33 cellular contexts compared by ENCODE assay signal in the genomic region with DNA sequence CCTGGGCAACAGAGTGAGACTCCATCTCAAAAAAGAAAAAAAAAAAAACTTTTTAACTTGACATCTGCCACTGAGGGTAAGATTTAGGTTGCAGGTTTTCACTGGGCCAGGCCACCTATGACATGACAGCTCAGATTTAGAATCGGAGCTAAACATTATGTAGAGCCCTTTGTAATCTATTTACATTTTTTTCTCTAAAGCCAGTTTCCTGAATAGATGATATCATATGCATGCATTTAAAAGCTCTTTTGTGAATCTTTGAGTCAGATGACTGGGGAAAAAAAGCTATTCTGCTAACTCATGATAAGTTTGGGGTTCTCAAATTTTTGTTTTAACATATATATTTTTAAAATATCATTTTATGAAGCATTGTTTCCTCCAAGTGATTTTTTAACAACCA. TPM values are rescaled to one million over a fixed set of nuclear protein-coding genes. Genes with fewer than 3 reads are reported as not detected.
"Had no signal": no experiment of that assay in that cellular context is flagged by ENCODE, and none has a peak within 500 bp of the region (broad histone marks: within the 10 kb centered on the region; RNA-seq: fewer than 3 reads in every experiment).

No MANE protein-coding gene starts in this region.

- H3K27me3 ChIP-seq: cardiac muscle cell, MG63, SJCRH30 had no signal

- DNase-seq: activated B cell treated with CpG ODN at 0.5 μM for 24 hours; activated CD4-positive, alpha-beta memory T cell treated with anti-CD3 and anti-CD28 coated beads for 36 hours; activated CD4-positive, alpha-beta T cell treated with anti-CD3 and anti-CD28 coated beads for 4 hours; activated CD4-positive, alpha-beta T cell treated with anti-CD3 and anti-CD28 coated beads, Interleukin-2, amount 50 U/mL, for 1 hour; activated CD4-positive, CD25-positive, alpha-beta regulatory T cell treated with anti-CD3 and anti-CD28 coated beads, Interleukin-2, amount 50 U/mL, for 72 hours; activated CD8-positive, alpha-beta memory T cell treated with anti-CD3 and anti-CD28 coated beads, Interleukin-2, amount 50 U/mL, for 4 hours; activated naive CD4-positive, alpha-beta T cell treated with anti-CD3 and anti-CD28 coated beads, Interleukin-2, amount 10 ng/mL, durations not matched to agents 7 days and 5 days; activated naive CD8-positive, alpha-beta T cell treated with anti-CD3 and anti-CD28 coated beads, Interleukin-2, amount 50 U/mL, for 24 hours; activated T-cell treated with anti-CD3 and anti-CD28 coated beads for 4 hours; activated T-cell treated with anti-CD3 and anti-CD28 coated beads, Interleukin-2, amount 50 U/mL, for 4 hours; amniotic stem cell; aorta; brain microvascular endothelial cell; Kasumi-1; MG63; NCI-H1048; NCI-H1105 treated with DMSO at 0.1 percent for 48 hours; NCI-H1436; NCI-H1694; NCI-H1930; NCI-H345; NCI-H524 treated with DMSO at 0.1 percent for 48 hours; SHP77; SJCRH30; SW 1271; T-helper 1 cell; T-helper 2 cell; T-helper 9 cell had no signal

- H3K36me3 ChIP-seq: brain microvascular endothelial cell, MG63, SJCRH30 had no signal

- H3K27ac ChIP-seq: brain microvascular endothelial cell, cardiac muscle cell, SJCRH30, VCaP had no signal

- H3K9me3 ChIP-seq: MG63, SJCRH30 had no signal

- H3K4me3 ChIP-seq: cardiac muscle cell, MG63, SJCRH30 had no signal

RNA-seq across cellular contexts. Expression of a gene that starts 21.4 kb away (rescaled TPM):
- total RNA-seq: activated B cell treated with CpG ODN at 0.5 μM for 24 hours; activated CD4-positive, alpha-beta memory T cell treated with anti-CD3 and anti-CD28 coated beads for 36 hours; activated T-cell treated with anti-CD3 and anti-CD28 coated beads, Interleukin-2, amount 50 U/mL, for 4 hours; activated T-helper 1 cell treated with anti-CD3 and anti-CD28 coated beads, Interleukin-12 subunit alpha, Interleukin-12 subunit beta, Interleukin-2, Interleukin-4 antibody, amounts not matched to agents 30 ng/mL and 10 ng/mL and 1 ng/mL, durations not matched to agents 14 hours and 24 hours and 36 hours; cardiac muscle cell; NCI-H460; RPMI7951 had no signal

RNA-seq across cellular contexts. Expression of a gene that starts 28.3 kb away (rescaled TPM):
- total RNA-seq: NCI-H460 had no signal

RNA-seq across cellular contexts. Expression of a gene that starts 49.4 kb away (rescaled TPM):
- total RNA-seq: activated T-helper 1 cell treated with anti-CD3 and anti-CD28 coated beads, Interleukin-12 subunit alpha, Interleukin-12 subunit beta, Interleukin-2, Interleukin-4 antibody, amounts not matched to agents 30 ng/mL and 10 ng/mL and 1 ng/mL, durations not matched to agents 14 hours and 24 hours and 36 hours; cardiac muscle cell; NCI-H460 had no signal
- polyA plus RNA-seq: aorta had no signal
